ENCODE assay signal across 1 cellular context in the genomic region with DNA sequence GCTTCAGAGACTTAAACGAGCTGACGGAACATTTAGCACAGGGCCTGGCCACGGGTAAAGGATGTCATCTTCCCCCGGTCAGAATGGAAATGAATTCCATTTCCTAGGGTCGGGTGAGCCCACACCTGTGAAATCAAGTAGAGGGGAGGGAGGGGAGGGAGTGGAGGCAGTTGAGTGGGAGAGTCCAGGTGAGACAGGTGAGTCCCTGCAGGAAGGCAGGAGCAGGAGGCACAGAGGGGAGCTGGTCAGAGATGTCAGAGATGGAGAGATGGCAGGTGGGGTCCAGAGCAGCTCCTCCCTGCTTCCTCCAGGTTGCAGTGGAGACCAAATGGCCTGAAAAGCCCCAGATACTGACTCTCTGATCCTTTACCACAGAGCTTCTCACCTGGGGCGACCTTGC.
TF ChIP-seq lines count a peak whose summit lies in the region.

No MANE protein-coding gene starts in this region.

TF ChIP-seq in HCT116, 20 proteins besides CTCF, POLR2A, EP300 and RAD21 (continued from another document):
- TF ChIP-seq, protein P1, sequence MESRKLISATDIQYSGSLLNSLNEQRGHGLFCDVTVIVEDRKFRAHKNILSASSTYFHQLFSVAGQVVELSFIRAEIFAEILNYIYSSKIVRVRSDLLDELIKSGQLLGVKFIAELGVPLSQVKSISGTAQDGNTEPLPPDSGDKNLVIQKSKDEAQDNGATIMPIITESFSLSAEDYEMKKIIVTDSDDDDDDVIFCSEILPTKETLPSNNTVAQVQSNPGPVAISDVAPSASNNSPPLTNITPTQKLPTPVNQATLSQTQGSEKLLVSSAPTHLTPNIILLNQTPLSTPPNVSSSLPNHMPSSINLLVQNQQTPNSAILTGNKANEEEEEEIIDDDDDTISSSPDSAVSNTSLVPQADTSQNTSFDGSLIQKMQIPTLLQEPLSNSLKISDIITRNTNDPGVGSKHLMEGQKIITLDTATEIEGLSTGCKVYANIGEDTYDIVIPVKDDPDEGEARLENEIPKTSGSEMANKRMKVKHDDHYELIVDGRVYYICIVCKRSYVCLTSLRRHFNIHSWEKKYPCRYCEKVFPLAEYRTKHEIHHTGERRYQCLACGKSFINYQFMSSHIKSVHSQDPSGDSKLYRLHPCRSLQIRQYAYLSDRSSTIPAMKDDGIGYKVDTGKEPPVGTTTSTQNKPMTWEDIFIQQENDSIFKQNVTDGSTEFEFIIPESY (IDR thresholded peaks at IDR 0.05; ENCODE audit: extremely low read depth, insufficient replicate concordance, low read length): no peak
- TF ChIP-seq CBX3 (IDR thresholded peaks at IDR 0.05; ENCODE audit: low read depth): no peak
- no peak for TF ChIP-seq SIN3A (IDR thresholded peaks at IDR 0.05; ENCODE audit: low read depth)
- TF ChIP-seq JUND (IDR thresholded peaks at IDR 0.05): no peak
- no peak for TF ChIP-seq ZFX (IDR thresholded peaks at IDR 0.05)
- TF ChIP-seq, protein P2, sequence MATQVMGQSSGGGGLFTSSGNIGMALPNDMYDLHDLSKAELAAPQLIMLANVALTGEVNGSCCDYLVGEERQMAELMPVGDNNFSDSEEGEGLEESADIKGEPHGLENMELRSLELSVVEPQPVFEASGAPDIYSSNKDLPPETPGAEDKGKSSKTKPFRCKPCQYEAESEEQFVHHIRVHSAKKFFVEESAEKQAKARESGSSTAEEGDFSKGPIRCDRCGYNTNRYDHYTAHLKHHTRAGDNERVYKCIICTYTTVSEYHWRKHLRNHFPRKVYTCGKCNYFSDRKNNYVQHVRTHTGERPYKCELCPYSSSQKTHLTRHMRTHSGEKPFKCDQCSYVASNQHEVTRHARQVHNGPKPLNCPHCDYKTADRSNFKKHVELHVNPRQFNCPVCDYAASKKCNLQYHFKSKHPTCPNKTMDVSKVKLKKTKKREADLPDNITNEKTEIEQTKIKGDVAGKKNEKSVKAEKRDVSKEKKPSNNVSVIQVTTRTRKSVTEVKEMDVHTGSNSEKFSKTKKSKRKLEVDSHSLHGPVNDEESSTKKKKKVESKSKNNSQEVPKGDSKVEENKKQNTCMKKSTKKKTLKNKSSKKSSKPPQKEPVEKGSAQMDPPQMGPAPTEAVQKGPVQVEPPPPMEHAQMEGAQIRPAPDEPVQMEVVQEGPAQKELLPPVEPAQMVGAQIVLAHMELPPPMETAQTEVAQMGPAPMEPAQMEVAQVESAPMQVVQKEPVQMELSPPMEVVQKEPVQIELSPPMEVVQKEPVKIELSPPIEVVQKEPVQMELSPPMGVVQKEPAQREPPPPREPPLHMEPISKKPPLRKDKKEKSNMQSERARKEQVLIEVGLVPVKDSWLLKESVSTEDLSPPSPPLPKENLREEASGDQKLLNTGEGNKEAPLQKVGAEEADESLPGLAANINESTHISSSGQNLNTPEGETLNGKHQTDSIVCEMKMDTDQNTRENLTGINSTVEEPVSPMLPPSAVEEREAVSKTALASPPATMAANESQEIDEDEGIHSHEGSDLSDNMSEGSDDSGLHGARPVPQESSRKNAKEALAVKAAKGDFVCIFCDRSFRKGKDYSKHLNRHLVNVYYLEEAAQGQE (IDR thresholded peaks at IDR 0.05; ENCODE audit: low read depth): no peak
- TF ChIP-seq ELF1 (IDR thresholded peaks at IDR 0.05; ENCODE audit: borderline replicate concordance, low read depth): no peak
